ENCODE assay signal across 18 cellular contexts in genomic region chr6:35970181-35970580, GRCh38. TPM values are rescaled to one million over a fixed set of nuclear protein-coding genes. Genes with fewer than 3 reads are reported as not detected.
DNase-seq lines count a peak whose midpoint lies in the region; ATAC-seq, FAIRE-seq and TF ChIP-seq lines count a peak whose summit lies in the region.
"Had no signal": no experiment of that assay in that cellular context is flagged by ENCODE, and none has a peak within 500 bp of the region (broad histone marks: within the 10 kb centered on the region; RNA-seq: fewer than 3 reads in every experiment).

No MANE protein-coding gene starts in this region.

- H3K9me1 ChIP-seq in K562 (ENCODE audit: control insufficient read depth, insufficient read depth, low read length), result no peaks in the 10 kb centered on the region

- TF ChIP-seq CTCF in K562 (IDR thresholded peaks at IDR 0.05 in 2 of 3, conservative IDR thresholded peaks at IDR 0.05 in 1 of 3; ENCODE audit: insufficient read depth in 2 of 3, low read depth in 1 of 3, low read length in 3 of 3), result no peak
- no peak for TF ChIP-seq CTCF in hepatocyte (IDR thresholded peaks at IDR 0.05; ENCODE audit: poor library complexity)
- TF ChIP-seq CTCF in nephron progenitor cell (IDR thresholded peaks at IDR 0.05), result no peak

- H3K36me3 ChIP-seq in K562 (ENCODE audit: control insufficient read depth, insufficient read depth, low read length) (no peaks in the 10 kb centered on the region), hepatocyte (replicated peaks; ENCODE audit: insufficient read depth, low read depth) (no peaks in the 10 kb centered on the region)
- H3K36me3 ChIP-seq: cardiac muscle cell, right atrium auricular region had no signal

- H2AFZ ChIP-seq in K562 (ENCODE audit: low read depth, low read length) (no peak overlapping the region), hepatocyte (no peak overlapping the region)

- no peak for TF ChIP-seq POLR2A in K562 (conservative IDR thresholded peaks at IDR 0.05)

- H3K9me2 ChIP-seq in hepatocyte (replicated peaks; ENCODE audit: insufficient read depth), result no peaks in the 10 kb centered on the region

- H4K20me1 ChIP-seq in K562 (replicated peaks; ENCODE audit: control insufficient read depth, insufficient read depth, low read length) (no peaks in the 10 kb centered on the region), hepatocyte (ENCODE audit: insufficient read depth, poor library complexity, severe bottlenecking) (no peaks in the 10 kb centered on the region)

- no peak overlapping the region for H3K4me3 Mint-ChIP-seq in nephron progenitor cell
- H3K4me3 Mint-ChIP-seq: activated CD8-positive, alpha-beta T cell treated with anti-CD3 and anti-CD28 coated beads, Interleukin-2, amount 10 ng/mL, durations not matched to agents 7 days and 5 days; stimulated activated memory B cell treated with anti-CD40 and anti-IgM and Interleukin-4, amounts not matched to agents 10 μg/mL and 1 μg/mL and 100 μg/mL, for 72 hours had no signal

- H3K79me2 ChIP-seq in K562 (ENCODE audit: control insufficient read depth, insufficient read depth, low read length) (no peaks in the 10 kb centered on the region), hepatocyte (no peaks in the 10 kb centered on the region)

- CTCF ChIA-PET in K562 (lab: Yijun Ruan, JAX; ENCODE audit: low intra/inter-chr PET ratio), result no interaction called here

- H3K4me2 ChIP-seq in K562 (ENCODE audit: insufficient read depth, low read length) (no peak overlapping the region), hepatocyte (no peak overlapping the region)

- in situ Hi-C loops in K562 (cut with MboI), result no loop called here

- H3K27ac ChIP-seq in K562 (ENCODE audit: extremely low read depth, low read depth, low read length) (no peak overlapping the region), hepatocyte (no peak overlapping the region)
- H3K27ac ChIP-seq: cardiac muscle cell, right atrium auricular region had no signal

- DNase-seq in AG08396 (ENCODE audit: low spot score) (peak; percentile 58), HPDE6-E6E7 (ENCODE audit: extremely low spot score) (peak; percentile 81), K562 (ENCODE audit: extremely low read depth in 1 of 4, low spot score in 3 of 4) (no peak), hepatocyte (ENCODE audit: low spot score) (peak; percentile 35), nephron progenitor cell (no peak), NCI-H69 (lab: John Stamatoyannopoulos, UW) (no peak)
- DNase-seq in stimulated activated CD4-positive, alpha-beta T cell treated with anti-CD3 and anti-CD28 coated beads, Interleukin-12 subunit alpha, Interleukin-12 subunit beta, amount 100 ng/mL, for 4 hours, result no peak
- DNase-seq: activated CD8-positive, alpha-beta T cell treated with anti-CD3 and anti-CD28 coated beads, Interleukin-2, amount 10 ng/mL, durations not matched to agents 7 days and 5 days; activated effector memory CD4-positive, alpha-beta T cell treated with anti-CD3 and anti-CD28 coated beads, Interleukin-2, amount 50 U/mL, for 16 hours; AML-193; NCI-H1417; SHP77; stimulated activated CD4-positive, alpha-beta T cell treated with anti-CD3 and anti-CD28 coated beads, Interleukin-4, amount 100 ng/mL, for 24 hours had no signal

- H3K4me1 Mint-ChIP-seq in nephron progenitor cell, result peaks cover 4% of the 10 kb centered on the region

- FAIRE-seq in K562 (lab: Jason Lieb, UNC), result no peak

- H3K4me1 ChIP-seq in K562 (replicated peaks in 1 of 2; ENCODE audit: control insufficient read depth in 2 of 2, insufficient read depth in 2 of 2, low read length in 2 of 2) (peaks cover 6 to 11% of the 10 kb centered on the region in 2 experiments), hepatocyte (ENCODE audit: insufficient read depth) (peaks cover 17% of the 10 kb centered on the region)
- H3K4me1 ChIP-seq: right atrium auricular region had no signal

- H3K9me3 ChIP-seq in K562 (replicated peaks; ENCODE audit: control insufficient read depth, insufficient read depth, low read depth, low read length) (no peaks in the 10 kb centered on the region), hepatocyte (ENCODE audit: low read depth) (no peaks in the 10 kb centered on the region)
- H3K9me3 ChIP-seq: right atrium auricular region had no signal

- TF ChIP-seq RAD21 in K562 (CRISPR knock-in tag; conservative IDR thresholded peaks at IDR 0.05 in 1 of 2, IDR thresholded peaks at IDR 0.05 in 1 of 2), result no peak

- H3K9me3 Mint-ChIP-seq in nephron progenitor cell, result no peaks in the 10 kb centered on the region
- H3K9me3 Mint-ChIP-seq: stimulated activated memory B cell treated with anti-CD40 and anti-IgM and Interleukin-4, amounts not matched to agents 10 μg/mL and 1 μg/mL and 100 μg/mL, for 72 hours had no signal

- no TSS peak for BruUV-seq in K562 (replicated peaks; lab: Mats Ljungman, UMichigan)

- no peaks in the 10 kb centered on the region; a peak in 2 of 5 replicates for H3K27me3 ChIP-seq in K562 (ENCODE audit: control insufficient read depth in 2 of 2, insufficient read depth in 2 of 2, low read length in 2 of 2)
- no peaks in the 10 kb centered on the region for H3K27me3 ChIP-seq in hepatocyte
- H3K27me3 ChIP-seq: cardiac muscle cell, right atrium auricular region had no signal

- H3K4me3 ChIP-seq in K562 (no peak overlapping the region), hepatocyte (no peak overlapping the region)
- H3K4me3 ChIP-seq: cardiac muscle cell, right atrium auricular region had no signal

- TF ChIP-seq EP300 in K562 (IDR thresholded peaks at IDR 0.05; ENCODE audit: low read length), result no peak

- H3K9ac ChIP-seq in K562 (ENCODE audit: insufficient read depth in 1 of 2, low read depth in 2 of 2, low read length in 2 of 2), result no peak overlapping the region

- intact Hi-C loops in K562 (cut with micrococcal nuclease), result no loop called here

- POLR2A ChIA-PET in K562 (lab: Yijun Ruan, JAX), result interaction anchor here (1.3 to 1.9 kb wide), 2 partner anchors 9 to 12 kb away, joined by 7 read pairs; no protein-coding TSS in a partner anchor

- peaks cover 9% of the 10 kb centered on the region for H3K27me3 Mint-ChIP-seq in nephron progenitor cell (ENCODE audit: low read depth, poor library complexity)
- H3K27me3 Mint-ChIP-seq: stimulated activated memory B cell treated with anti-CD40 and anti-IgM and Interleukin-4, amounts not matched to agents 10 μg/mL and 1 μg/mL and 100 μg/mL, for 72 hours had no signal

- WGBS in K562 (ENCODE audit: insufficient coverage, low coverage, missing lambda C conversion rate), result 14% methylated on average over 4 of the region's 4 CpGs
- 85% methylated on average over 4 of the region's 4 CpGs for WGBS in hepatocyte (ENCODE audit: low lambda C conversion rate, missing lambda C conversion rate)

- H3K36me3 Mint-ChIP-seq in nephron progenitor cell (ENCODE audit: low read depth), result no peaks in the 10 kb centered on the region
- H3K36me3 Mint-ChIP-seq: stimulated activated memory B cell treated with anti-CD40 and anti-IgM and Interleukin-4, amounts not matched to agents 10 μg/mL and 1 μg/mL and 100 μg/mL, for 72 hours had no signal

- no peak overlapping the region for H3K27ac Mint-ChIP-seq in nephron progenitor cell
- H3K27ac Mint-ChIP-seq: activated CD8-positive, alpha-beta T cell treated with anti-CD3 and anti-CD28 coated beads, Interleukin-2, amount 10 ng/mL, durations not matched to agents 7 days and 5 days; stimulated activated memory B cell treated with anti-CD40 and anti-IgM and Interleukin-4, amounts not matched to agents 10 μg/mL and 1 μg/mL and 100 μg/mL, for 72 hours had no signal

- ATAC-seq in K562 (no peak), HG02938 (IDR thresholded peaks at IDR 0.05; ENCODE audit: unreplicated experiment) (no peak)
- ATAC-seq: activated CD8-positive, alpha-beta T cell treated with anti-CD3 and anti-CD28 coated beads, Interleukin-2, amount 10 ng/mL, durations not matched to agents 7 days and 5 days; stimulated activated memory B cell treated with anti-CD40 and anti-IgM and Interleukin-4, amounts not matched to agents 10 μg/mL and 1 μg/mL and 100 μg/mL, for 72 hours had no signal

RNA-seq across cellular contexts. Expression of gene SRPK1, which starts 49.3 kb away (rescaled TPM):
- 323 and 660 TPM in 2 replicates for total RNA-seq in K562 (2011; cell fraction: chromatin; rRNA removed; ENCODE audit: low replicate concordance)
- total RNA-seq in K562 (2011; cell fraction: nucleolus; rRNA removed), result 230 and 256 TPM in 2 replicates
- total RNA-seq in K562 (2011; cell fraction: nucleoplasm; rRNA removed), result 346 and 443 TPM in 2 replicates
- total RNA-seq in K562 (2014; rRNA removed) (150 and 159 TPM in 2 replicates), K562 (2014; rRNA removed; fragmentation: Illumina TruSeq; extraction: Trizol) (185 and 195 TPM in 2 replicates), K562 (2015; rRNA removed; fragmentation: Illumina TruSeq; extraction: Trizol) (164 and 183 TPM in 2 replicates), K562 (2021) (155 and 160 TPM in 2 replicates), hepatocyte (63.9 and 69.4 TPM in 2 replicates)
- polyA plus RNA-seq in K562 (2011; rRNA removed) (95.8 and 140 TPM in 2 replicates), K562 (2014; fragmentation: Illumina TruSeq; extraction: Trizol) (134 and 167 TPM in 2 replicates), K562 (2014; fragmentation: Nextera tagmentation; extraction: Ambion mirVana) (100 to 1,000 TPM in 1 of 2 experiments, 10 to 100 TPM in 1; 99.6 to 164 TPM), K562 (2014; rRNA removed) (116 and 135 TPM in 2 replicates), hepatocyte (39.3 and 48.0 TPM in 2 replicates)
- 30.0 and 51.6 TPM in 2 replicates for polyA plus RNA-seq in K562 (2011; cell fraction: cytosol; rRNA removed)
- 78.7 and 90.6 TPM in 2 replicates for polyA plus RNA-seq in K562 (2011; cell fraction: nucleus; rRNA removed)
- polyA plus RNA-seq in K562 (2012), result 49.0 and 82.7 TPM in 2 replicates
- polyA minus RNA-seq in K562 (2011; rRNA and poly(A)+ RNA removed), result 308 and 311 TPM in 2 replicates
- 93.0 and 108 TPM in 2 replicates for polyA minus RNA-seq in K562 (2011; cell fraction: cytosol; rRNA and poly(A)+ RNA removed)
- polyA minus RNA-seq in K562 (2011; cell fraction: nucleus; rRNA and poly(A)+ RNA removed), result 135 and 201 TPM in 2 replicates

RNA-seq across cellular contexts. Expression of gene SLC26A8, which starts 54.3 kb away (rescaled TPM):
- not detected in 2 replicates for total RNA-seq in K562 (2011; cell fraction: chromatin; rRNA removed; ENCODE audit: low replicate concordance)
- total RNA-seq in K562 (2011; cell fraction: nucleolus; rRNA removed), result not detected in 2 replicates
- not detected in 2 replicates for total RNA-seq in K562 (2011; cell fraction: nucleoplasm; rRNA removed)
- not detected in 2 replicates for total RNA-seq in K562 (2014; rRNA removed)
- total RNA-seq in K562 (2014; rRNA removed; fragmentation: Illumina TruSeq; extraction: Trizol), result not detected in 2 replicates
- not detected in 2 replicates for total RNA-seq in K562 (2015; rRNA removed; fragmentation: Illumina TruSeq; extraction: Trizol)
- not detected in 2 replicates for total RNA-seq in K562 (2021)
- polyA plus RNA-seq in K562 (2011; rRNA removed), result not detected in 2 replicates
- not detected in 2 replicates for polyA plus RNA-seq in K562 (2011; cell fraction: cytosol; rRNA removed)
- not detected in 2 replicates for polyA plus RNA-seq in K562 (2011; cell fraction: nucleus; rRNA removed)
- polyA plus RNA-seq in K562 (2012), result not detected in 2 replicates
- polyA plus RNA-seq in K562 (2014; fragmentation: Illumina TruSeq; extraction: Trizol), result not detected in 2 replicates
- not detected for polyA plus RNA-seq in K562 (2014; fragmentation: Nextera tagmentation; extraction: Ambion mirVana)
- polyA plus RNA-seq in K562 (2014; rRNA removed), result not detected in 2 replicates
- polyA minus RNA-seq in K562 (2011; rRNA and poly(A)+ RNA removed), result not detected in 2 replicates
- not detected in 2 replicates for polyA minus RNA-seq in K562 (2011; cell fraction: cytosol; rRNA and poly(A)+ RNA removed)
- polyA minus RNA-seq in K562 (2011; cell fraction: nucleus; rRNA and poly(A)+ RNA removed), result not detected in 2 replicates
- total RNA-seq in hepatocyte, result 0.48 TPM in 1 of 2 replicates, not detected in the other
- 0.18 TPM in 1 of 2 replicates, not detected in the other for polyA plus RNA-seq in hepatocyte
- total RNA-seq: activated CD8-positive, alpha-beta T cell treated with anti-CD3 and anti-CD28 coated beads, Interleukin-2, amount 10 ng/mL, durations not matched to agents 7 days and 5 days; cardiac muscle cell; G401; right atrium auricular region had no signal

RNA-seq across cellular contexts. Expression of gene MAPK14, which starts 57.4 kb away (rescaled TPM):
- total RNA-seq in K562 (2011; cell fraction: chromatin; rRNA removed; ENCODE audit: low replicate concordance), result 97.7 and 174 TPM in 2 replicates
- total RNA-seq in K562 (2011; cell fraction: nucleolus; rRNA removed), result 48.2 and 54.3 TPM in 2 replicates
- total RNA-seq in K562 (2011; cell fraction: nucleoplasm; rRNA removed), result 120 and 207 TPM in 2 replicates
- total RNA-seq in K562 (2014; rRNA removed) (27.8 and 34.0 TPM in 2 replicates), K562 (2014; rRNA removed; fragmentation: Illumina TruSeq; extraction: Trizol) (41.5 and 42.5 TPM in 2 replicates), K562 (2015; rRNA removed; fragmentation: Illumina TruSeq; extraction: Trizol) (41.9 and 44.9 TPM in 2 replicates), K562 (2021) (37.2 and 45.4 TPM in 2 replicates), hepatocyte (86.5 and 101 TPM in 2 replicates)
- polyA plus RNA-seq in K562 (2011; rRNA removed) (57.9 and 62.7 TPM in 2 replicates), K562 (2014; fragmentation: Illumina TruSeq; extraction: Trizol) (31.3 and 35.5 TPM in 2 replicates), K562 (2014; fragmentation: Nextera tagmentation; extraction: Ambion mirVana) (10 to 100 TPM in 1 of 2 experiments, 1 to 10 TPM in 1; 8.8 to 11.8 TPM), K562 (2014; rRNA removed) (30.1 and 32.7 TPM in 2 replicates), hepatocyte (41.2 and 46.8 TPM in 2 replicates)
- polyA plus RNA-seq in K562 (2011; cell fraction: cytosol; rRNA removed), result 22.2 and 39.3 TPM in 2 replicates
- 44.9 and 53.3 TPM in 2 replicates for polyA plus RNA-seq in K562 (2011; cell fraction: nucleus; rRNA removed)
- 28.4 and 30.6 TPM in 2 replicates for polyA plus RNA-seq in K562 (2012)
- 102 and 107 TPM in 2 replicates for polyA minus RNA-seq in K562 (2011; rRNA and poly(A)+ RNA removed)
- 25.3 and 39.2 TPM in 2 replicates for polyA minus RNA-seq in K562 (2011; cell fraction: cytosol; rRNA and poly(A)+ RNA removed)
- polyA minus RNA-seq in K562 (2011; cell fraction: nucleus; rRNA and poly(A)+ RNA removed), result 51.0 and 75.9 TPM in 2 replicates

Comparison
In these comparisons a context has a peak if more than half of its experiments do, and no peak if none do; other contexts are left out.
1. DNase-seq: peak in AG08396 (single experiment), HPDE6-E6E7 (single experiment) and hepatocyte (single experiment); none in K562 (0 of 4), nephron progenitor cell (single experiment), stimulated activated CD4-positive, alpha-beta T cell treated with anti-CD3 and anti-CD28 coated beads, Interleukin-12 subunit alpha, Interleukin-12 subunit beta, amount 100 ng/mL, for 4 hours (single experiment) and NCI-H69 (single experiment).